ENCODE assay signal across 8 cellular contexts in the genomic region with DNA sequence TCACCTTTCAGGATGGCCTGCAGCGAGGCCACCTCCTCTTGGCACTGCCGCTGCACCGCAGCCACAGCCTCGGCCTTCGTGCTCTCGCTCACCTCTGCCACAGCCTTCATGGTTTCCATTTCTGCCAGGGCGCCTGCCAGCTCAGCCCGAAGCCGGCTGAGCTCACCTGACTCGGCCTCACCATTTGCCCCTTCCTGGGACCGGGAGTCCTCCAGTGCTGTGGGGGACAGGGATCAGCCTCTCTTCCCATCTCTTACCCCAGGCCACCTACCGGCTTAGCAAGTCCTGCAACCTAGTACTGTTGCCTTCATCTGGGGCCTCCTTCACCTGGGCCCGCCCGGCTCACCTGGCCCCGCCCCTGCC. TPM values are rescaled to one million over a fixed set of nuclear protein-coding genes. Genes with fewer than 3 reads are reported as not detected.
DNase-seq lines count a peak whose midpoint lies in the region; ATAC-seq and TF ChIP-seq lines count a peak whose summit lies in the region.

No MANE protein-coding gene starts in this region.

- H3K27me3 Mint-ChIP-seq in HFFc6 (ENCODE audit: insufficient read depth): peaks cover 3% of the 10 kb centered on the region; the same call in 1 of the 2 replicates

- 12 to 23% methylated on average over 9 to 13 of the region's 15 CpGs for WGBS in body of pancreas, 2 donors

- ATAC-seq in body of pancreas: peak; percentile 4
- ATAC-seq in HG03565 (IDR thresholded peaks at IDR 0.05; ENCODE audit: unreplicated experiment): no peak
- no peak for ATAC-seq in esophagus mucosa

- H3K9me3 ChIP-seq in body of pancreas: no peaks in the 10 kb centered on the region
- H3K9me3 ChIP-seq in mononuclear cell (ENCODE audit: low read depth, low read length): no peaks in the 10 kb centered on the region

- in situ Hi-C loops in ACHN (cut with HindIII; ENCODE audit: low pct_ligation_motif_present, low pct_unique_long_range_greater_than_20kb, low sequenced_read_pairs): no loop called here

- H3K4me3 Mint-ChIP-seq in HFFc6: peak overlapping the region; percentile 94

- no peaks in the 10 kb centered on the region for H3K9me3 Mint-ChIP-seq in HFFc6

- peak; percentile 52 to 72 (median 61) for TF ChIP-seq POLR2A in body of pancreas (IDR thresholded peaks at IDR 0.05)

- peaks cover 11% of the 10 kb centered on the region; the same call in 1 of the 2 replicates for H3K4me1 Mint-ChIP-seq in HFFc6 (ENCODE audit: low read depth)

- H3K36me3 Mint-ChIP-seq in HFFc6 (ENCODE audit: low read depth): peaks cover 6% of the 10 kb centered on the region; the same call in 1 of the 2 replicates

- H3K4me3 ChIP-seq in AG09309 (ENCODE audit: control insufficient read depth, low read depth, low read length): peak overlapping the region; percentile 65
- peak overlapping the region in 1 of 2 donors; percentile 16 for H3K4me3 ChIP-seq in body of pancreas
- peak overlapping the region; percentile 91 for H3K4me3 ChIP-seq in mononuclear cell (ENCODE audit: low read length)

- peaks cover 25% of the 10 kb centered on the region for H3K4me1 ChIP-seq in body of pancreas
- peaks cover 24% of the 10 kb centered on the region for H3K4me1 ChIP-seq in mononuclear cell (ENCODE audit: insufficient read depth, low read length)

- peak overlapping the region; percentile 84 to 100 (median 97) for H3K27ac ChIP-seq in body of pancreas

- intact Hi-C loops in body of pancreas (cut with DNase I): no loop called here

- no peak overlapping the region for H3K27ac Mint-ChIP-seq in HFFc6

- H3K27me3 ChIP-seq in body of pancreas (no peaks in the 10 kb centered on the region), mononuclear cell (ENCODE audit: insufficient read depth, low read length) (no peaks in the 10 kb centered on the region)

- TF ChIP-seq CTCF in AG09309 (IDR thresholded peaks at IDR 0.05; ENCODE audit: control insufficient read depth, insufficient read depth, low read depth, low read length, missing control alignments): no peak
- no peak; the same call in 1 of the 2 replicates for TF ChIP-seq CTCF in HFFc6 (IDR thresholded peaks at IDR 0.05)
- TF ChIP-seq CTCF in body of pancreas (IDR thresholded peaks at IDR 0.05): peak in 6 of 7 experiments; percentile 16 to 70 (median 52)

- no peaks in the 10 kb centered on the region for H3K36me3 ChIP-seq in body of pancreas (replicated peaks in 1 of 2; ENCODE audit: insufficient read depth in 1 of 2, low read depth in 2 of 2)

- DNase-seq in AG09309 (ENCODE audit: low read depth): no peak
- no peak for DNase-seq in HFFc6
- no peak for DNase-seq in body of pancreas
- DNase-seq in central memory CD4-positive, alpha-beta T cell: no peak
- DNase-seq in ACHN: no peak

RNA-seq across cellular contexts. Expression of a gene that starts 0.7 kb away (rescaled TPM):
- total RNA-seq in HFFc6 (2021; fragmentation: NEBNext Ultra II Directional; extraction: Animal tissue kit (Norgen Biotek cat#: 25700)): 10 to 100 TPM; 19.8 to 24.9 (median 21.9) TPM
- 100 to 1,000 TPM in 1 of 2 donors, 10 to 100 TPM in 1; 27.2 to 118 TPM for total RNA-seq in body of pancreas
- total RNA-seq in mononuclear cell: 16.3 TPM
- total RNA-seq in esophagus mucosa: 15.8 TPM

RNA-seq across cellular contexts. Expression of a gene that starts 7.4 kb away (rescaled TPM):
- total RNA-seq in HFFc6 (2021; fragmentation: NEBNext Ultra II Directional; extraction: Animal tissue kit (Norgen Biotek cat#: 25700)): not detected
- not detected for total RNA-seq in body of pancreas
- total RNA-seq in mononuclear cell: 6.6 TPM
- total RNA-seq in esophagus mucosa: 0.40 TPM

RNA-seq across cellular contexts. Expression of a gene that starts 26.4 kb away (rescaled TPM):
- total RNA-seq in HFFc6 (2021; fragmentation: NEBNext Ultra II Directional; extraction: Animal tissue kit (Norgen Biotek cat#: 25700)): 10 to 100 TPM; 18.1 to 21.9 (median 19.9) TPM
- total RNA-seq in body of pancreas (10 to 100 TPM; 20.0 to 65.6 TPM), mononuclear cell (31.5 TPM), esophagus mucosa (21.3 TPM)

RNA-seq across cellular contexts. Expression of a gene that starts 46.1 kb away (rescaled TPM):
- total RNA-seq in HFFc6 (2021; fragmentation: NEBNext Ultra II Directional; extraction: Animal tissue kit (Norgen Biotek cat#: 25700)): under 1 TPM; 0.26 to 0.85 (median 0.54) TPM
- not detected for total RNA-seq in body of pancreas
- total RNA-seq in mononuclear cell: 0.52 TPM
- total RNA-seq in esophagus mucosa: 0.48 TPM

RNA-seq across cellular contexts. Expression of a gene that starts 50.2 kb away (rescaled TPM):
- total RNA-seq in HFFc6 (2021; fragmentation: NEBNext Ultra II Directional; extraction: Animal tissue kit (Norgen Biotek cat#: 25700)): 10 to 100 TPM; 36.9 to 43.0 (median 39.9) TPM
- total RNA-seq in body of pancreas (10 to 100 TPM; 11.2 to 23.1 TPM), mononuclear cell (18.7 TPM), esophagus mucosa (22.5 TPM)

Comparison
In these comparisons a context has a peak if more than half of its experiments do, and no peak if none do; other contexts are left out.
1. CTCF ChIP-seq: peak in body of pancreas (6 of 7); none in AG09309 (single experiment) and HFFc6 (single experiment).